In genomic region chr6:131004387-131004755, GRCh38 we compare ENCODE assay signal across 19 cellular contexts.
"Had no signal": no experiment of that assay in that cellular context is flagged by ENCODE, and none has a peak within 500 bp of the region (broad histone marks: within the 10 kb centered on the region; RNA-seq: fewer than 3 reads in every experiment).

No MANE protein-coding gene starts in this region.

- H3K4me1 ChIP-seq: colonic mucosa had no signal

- H3K27ac ChIP-seq: adrenal gland, cardiac muscle cell, colonic mucosa, VCaP had no signal

- DNase-seq: activated CD4-positive, alpha-beta T cell treated with anti-CD3 and anti-CD28 coated beads, Interleukin-2, amount 50 U/mL, for 1 hour; activated CD4-positive, CD25-positive, alpha-beta regulatory T cell treated with anti-CD3 and anti-CD28 coated beads, Interleukin-2, amount 50 U/mL, for 72 hours; activated CD8-positive, alpha-beta memory T cell treated with anti-CD3 and anti-CD28 coated beads, Interleukin-2, amount 50 U/mL, for 48 hours; activated effector memory CD4-positive, alpha-beta T cell treated with anti-CD3 and anti-CD28 coated beads, Interleukin-2, amount 50 U/mL, for 16 hours; activated T-cell treated with anti-CD3 and anti-CD28 coated beads, Interleukin-2, amount 50 U/mL, for 48 hours; adrenal gland; colonic mucosa; gastrocnemius medialis; mesenchymal stem cell; natural killer cell; stimulated activated CD4-positive, alpha-beta T cell treated with anti-CD3 and anti-CD28 coated beads, Interleukin-12 subunit alpha, Interleukin-12 subunit beta, amount 100 ng/mL, for 4 hours; stimulated activated CD4-positive, alpha-beta T cell treated with anti-CD3 and anti-CD28 coated beads, Interleukin-1b, Interleukin-23, amount 100 ng/mL, for 48 hours; stimulated activated CD8-positive, alpha-beta memory T cell treated with anti-CD3 and anti-CD28 coated beads, Interleukin-4, amount 100 ng/mL, for 48 hours; stimulated activated naive CD4-positive, alpha-beta T cell; transverse colon had no signal

- H3K36me3 ChIP-seq: adrenal gland, cardiac muscle cell, colonic mucosa, gastrocnemius medialis, transverse colon had no signal

- H3K27ac Mint-ChIP-seq: activated naive CD4-positive, alpha-beta T cell treated with anti-CD3 and anti-CD28 coated beads, Interleukin-2, amount 50 U/mL, for 72 hours; natural killer cell; T-helper 1 cell treated with Interleukin-12 subunit alpha and Interleukin-12 subunit beta and Interleukin-4 antibody, amounts not matched to agents 30 μg/mL and 1 μg/mL, for 36 hours had no signal

- H3K27me3 ChIP-seq: adrenal gland, cardiac muscle cell, colonic mucosa, gastrocnemius medialis, transverse colon had no signal

- ATAC-seq: activated naive CD4-positive, alpha-beta T cell treated with anti-CD3 and anti-CD28 coated beads, Interleukin-2, amount 50 U/mL, for 72 hours; natural killer cell had no signal

- H3K4me3 ChIP-seq: adrenal gland, cardiac muscle cell, colonic mucosa, gastrocnemius medialis, transverse colon had no signal

- H3K4me1 Mint-ChIP-seq: natural killer cell had no signal

- H3K9me3 ChIP-seq: adrenal gland, gastrocnemius medialis had no signal

- H3K4me3 Mint-ChIP-seq: natural killer cell; T-helper 1 cell treated with Interleukin-12 subunit alpha and Interleukin-12 subunit beta and Interleukin-4 antibody, amounts not matched to agents 30 μg/mL and 1 μg/mL, for 36 hours had no signal
